8 cellular contexts compared by ENCODE assay signal in genomic region chr17:39755550-39756375, GRCh38. TPM values are rescaled to one million over a fixed set of nuclear protein-coding genes. Genes with fewer than 3 reads are reported as not detected.
DNase-seq lines count a peak whose midpoint lies in the region; ATAC-seq and TF ChIP-seq lines count a peak whose summit lies in the region.

No MANE protein-coding gene starts in this region.

- H3K4me1 Mint-ChIP-seq in H9 = peaks cover 51% of the 10 kb centered on the region in 2 experiments
- H3K4me1 Mint-ChIP-seq in activated CD8-positive, alpha-beta T cell treated with anti-CD3 and anti-CD28 coated beads, Interleukin-2, amount 10 ng/mL, durations not matched to agents 7 days and 5 days (ENCODE audit: low read depth) = peaks cover 70% of the 10 kb centered on the region

- H2AK5ac ChIP-seq in H9 (ENCODE audit: insufficient read length, low read length) = no peak overlapping the region

- H3K9me3 ChIP-seq in BLaER1 treated with 17β-estradiol and CSF1 and Interleukin-3, amounts not matched to agents 10 nM and 100 nM (replicated peaks in 1 of 11) = no peaks in the 10 kb centered on the region
- no peaks in the 10 kb centered on the region for H3K9me3 ChIP-seq in H9 (ENCODE audit: control insufficient read depth, low read depth, low read length)
- H3K9me3 ChIP-seq in right atrium auricular region = no peaks in the 10 kb centered on the region

- peaks cover 3% of the 10 kb centered on the region for H3K23me2 ChIP-seq in H9 (ENCODE audit: insufficient read length, low read depth, low read length, poor library complexity, severe bottlenecking)

- H2BK15ac ChIP-seq in H9 (ENCODE audit: low read depth, low read length) = no peak overlapping the region

- ATAC-seq in activated CD8-positive, alpha-beta T cell treated with anti-CD3 and anti-CD28 coated beads, Interleukin-2, amount 10 ng/mL, durations not matched to agents 7 days and 5 days = peak; percentile 5

- H4K20me1 ChIP-seq in BLaER1 treated with 17β-estradiol and CSF1 and Interleukin-3, amounts not matched to agents 10 nM and 100 nM = no peaks in the 10 kb centered on the region
- H4K20me1 ChIP-seq in H9 (ENCODE audit: control insufficient read depth, insufficient read depth, insufficient read length) = peaks cover 2% of the 10 kb centered on the region

- H4K91ac ChIP-seq in H9 (ENCODE audit: insufficient read length, low read depth, low read length) = no peak overlapping the region

- POLR2A ChIA-PET in activated CD8-positive, alpha-beta T cell treated with anti-CD3 and anti-CD28 coated beads, Interleukin-2, amount 10 ng/mL, durations not matched to agents 7 days and 5 days (lab: Charles Lee) = interaction anchor here (0.8 to 7.6 kb wide), 14 partner anchors 14 to 185 kb away, joined by 3 to 42 read pairs (median 5); partner anchors contain the start of genes IKZF3 and MIEN1

- no peak overlapping the region for H2AFZ ChIP-seq in H9 (ENCODE audit: low read length)

- no peaks in the 10 kb centered on the region for H3K79me1 ChIP-seq in H9 (ENCODE audit: insufficient read depth, low read depth, low read length, poor library complexity, severe bottlenecking)

- H3K79me2 ChIP-seq in H9 (ENCODE audit: insufficient read depth, low read length) = no peaks in the 10 kb centered on the region

- H3K18ac ChIP-seq in H9 (ENCODE audit: insufficient read length, low read depth, low read length) = no peak overlapping the region

- H4K8ac ChIP-seq in H9 (replicated peaks; ENCODE audit: insufficient read length, low read depth, low read length) = no peak overlapping the region

- peaks cover 32% of the 10 kb centered on the region for H3K27me3 Mint-ChIP-seq in H9 (ENCODE audit: low read depth)
- no peaks in the 10 kb centered on the region for H3K27me3 Mint-ChIP-seq in activated CD8-positive, alpha-beta T cell treated with anti-CD3 and anti-CD28 coated beads, Interleukin-2, amount 10 ng/mL, durations not matched to agents 7 days and 5 days (ENCODE audit: low read depth)

- H3K4ac ChIP-seq in H9 (ENCODE audit: low read depth, low read length) = no peak overlapping the region

- H3K4me2 ChIP-seq in BLaER1 treated with 17β-estradiol and CSF1 and Interleukin-3, amounts not matched to agents 10 nM and 100 nM = peak overlapping the region; percentile 86 to 98 (median 94)
- no peak overlapping the region for H3K4me2 ChIP-seq in H9 (ENCODE audit: insufficient read depth, insufficient read length, low read length)

- no peak for TF ChIP-seq CTCF in H9 (conservative IDR thresholded peaks at IDR 0.05)
- no peak for TF ChIP-seq CTCF in right atrium auricular region (IDR thresholded peaks at IDR 0.05)

- H3K14ac ChIP-seq in H9 (ENCODE audit: insufficient read depth, low read length) = no peak overlapping the region

- peaks cover 0 to 3% (median 0%) of the 10 kb centered on the region in 3 experiments; a peak in 1 of 7 replicates for H3K36me3 Mint-ChIP-seq in H9 (ENCODE audit: insufficient read depth in 1 of 3, low read depth in 3 of 3)
- peaks cover 10% of the 10 kb centered on the region for H3K36me3 Mint-ChIP-seq in activated CD8-positive, alpha-beta T cell treated with anti-CD3 and anti-CD28 coated beads, Interleukin-2, amount 10 ng/mL, durations not matched to agents 7 days and 5 days (ENCODE audit: low read depth)

- H4K5ac ChIP-seq in H9 (ENCODE audit: insufficient read length, low read depth, low read length) = no peak overlapping the region

- H3K27ac ChIP-seq in BLaER1 treated with 17β-estradiol and CSF1 and Interleukin-3, amounts not matched to agents 10 nM and 100 nM = peak overlapping the region; percentile 87 to 100 (median 98); a peak in 21 of 22 replicates
- H3K27ac ChIP-seq in H9 (ENCODE audit: insufficient read length, low read depth, low read length) (no peak overlapping the region), right atrium auricular region (peak overlapping the region; percentile 86 to 91)

- H2BK20ac ChIP-seq in H9 (ENCODE audit: low read depth, low read length, poor library complexity, severe bottlenecking) = no peak overlapping the region

- CTCF ChIA-PET in activated CD8-positive, alpha-beta T cell treated with anti-CD3 and anti-CD28 coated beads, Interleukin-2, amount 10 ng/mL, durations not matched to agents 7 days and 5 days (lab: Charles Lee) = interaction anchor here (0.7 to 5.5 kb wide), 19 partner anchors 14 to 224 kb away, joined by 3 to 81 read pairs (median 5); partner anchors contain the start of genes IKZF3 and PSMD3

- no peaks in the 10 kb centered on the region for H3K36me3 ChIP-seq in BLaER1 treated with 17β-estradiol and CSF1 and Interleukin-3, amounts not matched to agents 10 nM and 100 nM
- H3K36me3 ChIP-seq in right atrium auricular region = no peaks in the 10 kb centered on the region

- no peak overlapping the region for H3T11ph ChIP-seq in H9 (ENCODE audit: low read length)

- peak; percentile 34 for DNase-seq in H9
- DNase-seq in activated CD8-positive, alpha-beta T cell treated with anti-CD3 and anti-CD28 coated beads, Interleukin-2, amount 10 ng/mL, durations not matched to agents 7 days and 5 days = peak; percentile 54
- DNase-seq in right atrium auricular region (ENCODE audit: low spot score) = no peak
- peak; percentile 37 to 53 (median 50) for DNase-seq in stimulated activated naive CD4-positive, alpha-beta T cell (lab: John Stamatoyannopoulos, UW)
- no peak for DNase-seq in NCI-H2196 treated with DMSO at 0.1 percent for 48 hours (lab: John Stamatoyannopoulos, UW; ENCODE audit: unreplicated experiment)
- no peak for DNase-seq in ureter (ENCODE audit: low spot score)
- DNase-seq in KG1 (lab: John Stamatoyannopoulos, UW) = no peak

- H2BK5ac ChIP-seq in H9 (ENCODE audit: insufficient read length, low read length) = no peak overlapping the region

- H2BK12ac ChIP-seq in H9 (ENCODE audit: insufficient read length, low read depth, low read length) = no peak overlapping the region

- WGBS in H9 (ENCODE audit: extremely low coverage, insufficient read length, low lambda C conversion rate) = no CpG with 5 or more reads among the region's 18 CpGs

- no peak overlapping the region for H3K23ac ChIP-seq in H9 (ENCODE audit: insufficient read length, low read depth, low read length)

- H2BK120ac ChIP-seq in H9 (ENCODE audit: low read depth, low read length, poor library complexity, severe bottlenecking) = no peak overlapping the region

- peak overlapping the region in 1 of 2 experiments; percentile 71; a peak in 3 of 5 replicates for H3K4me3 Mint-ChIP-seq in H9
- H3K4me3 Mint-ChIP-seq in activated CD8-positive, alpha-beta T cell treated with anti-CD3 and anti-CD28 coated beads, Interleukin-2, amount 10 ng/mL, durations not matched to agents 7 days and 5 days = peak overlapping the region; percentile 29

- H3K27ac Mint-ChIP-seq in H9 = 0 out of 7 replicates have a peak overlapping the region, but pooled peaks of 1 of the 3 experiments have one; percentile 49
- H3K27ac Mint-ChIP-seq in activated CD8-positive, alpha-beta T cell treated with anti-CD3 and anti-CD28 coated beads, Interleukin-2, amount 10 ng/mL, durations not matched to agents 7 days and 5 days = peak overlapping the region; percentile 82

- H3K56ac ChIP-seq in H9 (ENCODE audit: insufficient read length, low read depth, low read length) = no peak overlapping the region

- H3K27me3 ChIP-seq in BLaER1 treated with 17β-estradiol and CSF1 and Interleukin-3, amounts not matched to agents 10 nM and 100 nM = peaks cover 0 to 9% (median 0%) of the 10 kb centered on the region in 11 experiments; a peak in 2 of 22 replicates
- H3K27me3 ChIP-seq in H9 (ENCODE audit: insufficient read depth, low read length) (no peaks in the 10 kb centered on the region), right atrium auricular region (no peaks in the 10 kb centered on the region)

- H3K4me3 ChIP-seq in BLaER1 treated with 17β-estradiol and CSF1 and Interleukin-3, amounts not matched to agents 10 nM and 100 nM = peak overlapping the region in 7 of 10 experiments; percentile 45 to 69 (median 57); a peak in 12 of 20 replicates
- no peak overlapping the region for H3K4me3 ChIP-seq in right atrium auricular region

- H3K4me1 ChIP-seq in BLaER1 treated with 17β-estradiol and CSF1 and Interleukin-3, amounts not matched to agents 10 nM and 100 nM = peaks cover 62 to 84% (median 78%) of the 10 kb centered on the region in 10 experiments
- peaks cover 2% of the 10 kb centered on the region; the same call in 1 of the 2 replicates for H3K4me1 ChIP-seq in H9 (ENCODE audit: insufficient read depth, low read length)
- peaks cover 0 to 18% of the 10 kb centered on the region in 2 donors for H3K4me1 ChIP-seq in right atrium auricular region

- peak overlapping the region; percentile 85 to 96 (median 92); a peak in 21 of 22 replicates for H3K9ac ChIP-seq in BLaER1 treated with 17β-estradiol and CSF1 and Interleukin-3, amounts not matched to agents 10 nM and 100 nM
- no peak overlapping the region for H3K9ac ChIP-seq in H9 (ENCODE audit: extremely low read depth, insufficient read length, low read length)

- no peaks in the 10 kb centered on the region; a peak in 2 of 5 replicates for H3K9me3 Mint-ChIP-seq in H9
- no peaks in the 10 kb centered on the region for H3K9me3 Mint-ChIP-seq in activated CD8-positive, alpha-beta T cell treated with anti-CD3 and anti-CD28 coated beads, Interleukin-2, amount 10 ng/mL, durations not matched to agents 7 days and 5 days (ENCODE audit: insufficient read depth)

RNA-seq across cellular contexts. Expression of gene GRB7, which starts 18.0 kb away (rescaled TPM):
- total RNA-seq in H9 (2021) (50.6 and 55.0 TPM in 2 replicates), right atrium auricular region (1 to 10 TPM; 3.4 to 5.8 TPM), ureter (37.4 TPM)
- under 1 TPM in 1 of 2 experiments, not detected in 1; 0.37 TPM for total RNA-seq in activated CD8-positive, alpha-beta T cell treated with anti-CD3 and anti-CD28 coated beads, Interleukin-2, amount 10 ng/mL, durations not matched to agents 7 days and 5 days

RNA-seq across cellular contexts. Expression of gene MIEN1, which starts 25.4 kb away (rescaled TPM):
- total RNA-seq in H9 (2021) (45.2 and 50.8 TPM in 2 replicates), right atrium auricular region (10 to 100 TPM; 77.5 to 77.8 TPM), ureter (49.2 TPM)
- total RNA-seq in activated CD8-positive, alpha-beta T cell treated with anti-CD3 and anti-CD28 coated beads, Interleukin-2, amount 10 ng/mL, durations not matched to agents 7 days and 5 days = 10 to 100 TPM; 44.0 to 44.6 TPM

RNA-seq across cellular contexts. Expression of gene ERBB2, which starts 55.9 kb away (rescaled TPM):
- 216 and 217 TPM in 2 replicates for total RNA-seq in H9 (2021)
- total RNA-seq in activated CD8-positive, alpha-beta T cell treated with anti-CD3 and anti-CD28 coated beads, Interleukin-2, amount 10 ng/mL, durations not matched to agents 7 days and 5 days = 1 to 10 TPM; 2.1 to 3.0 TPM
- 10 to 100 TPM; 73.5 to 85.5 TPM for total RNA-seq in right atrium auricular region
- 278 TPM for total RNA-seq in ureter

Comparison
In these comparisons a context has a peak if more than half of its experiments do, and no peak if none do; other contexts are left out.
1. H3K4me3 ChIP-seq: peak in BLaER1 treated with 17β-estradiol and CSF1 and Interleukin-3, amounts not matched to agents 10 nM and 100 nM (7 of 10); none in right atrium auricular region (0 of 2).
2. DNase-seq: peak in H9 (single experiment), activated CD8-positive, alpha-beta T cell treated with anti-CD3 and anti-CD28 coated beads, Interleukin-2, amount 10 ng/mL, durations not matched to agents 7 days and 5 days (single experiment) and stimulated activated naive CD4-positive, alpha-beta T cell (6 of 6); none in right atrium auricular region (single experiment), NCI-H2196 treated with DMSO at 0.1 percent for 48 hours (single experiment), ureter (single experiment) and KG1 (single experiment).
3. RNA of gene ERBB2, which starts 55.9 kb away (total RNA-seq): 278 TPM in ureter (single experiment), 216 to 217 TPM in H9 and 73.5 to 85.5 TPM in right atrium auricular region; 2.1 to 3.0 TPM in activated CD8-positive, alpha-beta T cell treated with anti-CD3 and anti-CD28 coated beads, Interleukin-2, amount 10 ng/mL, durations not matched to agents 7 days and 5 days; every median in the first group is over 10 times any median in the second.